Comparison of ENCODE assay signal across 8 cellular contexts in the genomic region with DNA sequence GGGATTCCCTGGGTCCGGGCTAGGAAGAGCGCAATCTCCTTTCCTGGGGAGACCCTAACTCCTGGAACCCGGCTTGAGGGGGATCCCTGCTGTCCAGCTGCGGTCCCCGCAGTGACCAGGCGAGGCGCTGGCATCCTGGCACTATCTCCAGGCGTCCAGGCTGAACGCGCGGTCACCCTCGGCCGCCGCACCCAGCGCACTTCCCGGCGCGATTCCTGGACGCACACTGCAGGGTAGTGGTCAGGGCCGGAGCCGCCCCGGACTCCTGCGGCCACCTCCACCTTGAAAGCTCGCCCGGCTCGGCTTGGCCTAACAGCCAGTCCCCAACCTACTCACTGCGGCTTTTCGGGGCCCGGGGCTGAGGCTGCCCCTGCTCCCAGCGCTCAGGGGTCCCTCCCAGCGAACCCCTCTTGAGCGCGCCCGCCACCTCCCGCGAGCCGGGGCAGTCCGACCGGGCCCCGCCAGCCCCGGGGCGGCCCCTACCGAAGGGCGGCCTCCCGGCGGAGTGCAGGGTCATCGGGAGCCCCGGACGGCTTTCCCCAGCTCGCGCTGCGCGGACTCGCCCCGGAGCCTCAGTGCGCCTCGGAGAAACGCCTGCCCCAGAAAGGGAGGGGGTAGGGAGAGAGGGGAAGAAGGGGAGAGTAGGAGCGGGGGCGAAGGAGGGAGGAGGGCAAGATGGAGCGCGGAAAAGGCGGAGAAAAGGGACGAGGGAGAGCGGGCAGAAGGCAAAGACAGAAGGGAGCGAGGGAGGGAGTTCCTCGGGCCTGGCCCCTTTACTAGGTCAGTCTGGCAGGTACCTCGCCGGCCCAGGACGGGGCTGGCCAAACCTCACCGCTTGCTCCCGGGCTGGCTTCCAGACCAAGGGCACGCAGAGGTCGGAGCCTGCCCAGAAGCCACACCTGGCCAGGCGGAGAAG. TPM values are rescaled to one million over a fixed set of nuclear protein-coding genes. Genes with fewer than 3 reads are reported as not detected.
DNase-seq lines count a peak whose midpoint lies in the region; ATAC-seq and TF ChIP-seq lines count a peak whose summit lies in the region.

No MANE protein-coding gene starts in this region.

- H3K36me3 ChIP-seq in ectodermal cell (ENCODE audit: control insufficient read depth, insufficient read depth, low read length) (no peaks in the 10 kb centered on the region), thoracic aorta (no peaks in the 10 kb centered on the region)

- H3K9me3 ChIP-seq in ectodermal cell (ENCODE audit: control insufficient read depth, low read length) = no peaks in the 10 kb centered on the region
- no peaks in the 10 kb centered on the region for H3K9me3 ChIP-seq in thoracic aorta

- peaks cover 5% of the 10 kb centered on the region for H3K4me1 ChIP-seq in ectodermal cell (ENCODE audit: control insufficient read depth, insufficient read depth, low read length)
- H3K4me1 ChIP-seq in thoracic aorta (ENCODE audit: control insufficient read depth in 1 of 2, low read depth in 2 of 2) = peaks cover 5 to 27% of the 10 kb centered on the region in 2 donors

- H3K4me3 ChIP-seq in ectodermal cell (ENCODE audit: insufficient read depth, low read depth, low read length) (peak overlapping the region; percentile 69), thoracic aorta (peak overlapping the region; percentile 93)

- WGBS in ectodermal cell, 2 experiments = 1 to 2% methylated on average over 75 of the region's 75 CpGs

- peak; percentile 59 for ATAC-seq in GM21423 (IDR thresholded peaks at IDR 0.05; ENCODE audit: unreplicated experiment)
- ATAC-seq in thoracic aorta (ENCODE audit: insufficient number of reproducible peaks, low FRiP score, low read depth) = peak; percentile 73

- H3K27ac ChIP-seq in ectodermal cell (ENCODE audit: insufficient read depth, low read depth, low read length, poor library complexity, severe bottlenecking) (no peak overlapping the region), thoracic aorta (peak overlapping the region; percentile 86 to 87)

- DNase-seq in COLO829 (ENCODE audit: low spot score) (peak; percentile 20), NCI-H2227 treated with DMSO at 0.1 percent for 48 hours (lab: John Stamatoyannopoulos, UW) (peak; percentile 10), lung microvascular endothelial cell (ENCODE audit: low read depth in 2 of 2) (peak; percentile 28 to 29), thoracic aorta (ENCODE audit: low spot score) (no peak), MV-4-11 (lab: John Stamatoyannopoulos, UW) (no peak), OCI-M1 (lab: John Stamatoyannopoulos, UW) (no peak)

- H3K27me3 ChIP-seq in ectodermal cell (ENCODE audit: control insufficient read depth, insufficient read depth, low read length, poor library complexity, severe bottlenecking) = peaks cover 49% of the 10 kb centered on the region
- H3K27me3 ChIP-seq in thoracic aorta (replicated peaks; ENCODE audit: insufficient read depth) = no peaks in the 10 kb centered on the region

- peak; percentile 82 for TF ChIP-seq CTCF in thoracic aorta (IDR thresholded peaks at IDR 0.05)

RNA-seq across cellular contexts. Expression of gene POU2AF3, which starts 1.0 kb away (rescaled TPM):
- polyA plus RNA-seq in ectodermal cell (2013, experiment 1 of 4) = 0.70 TPM
- 0.75 TPM for polyA plus RNA-seq in ectodermal cell (2013, experiment 2 of 4)
- 1.9 TPM for polyA plus RNA-seq in ectodermal cell (2013, experiment 3 of 4)
- 1.8 TPM for polyA plus RNA-seq in ectodermal cell (2013, experiment 4 of 4)
- total RNA-seq in lung microvascular endothelial cell (not detected in 2 replicates), thoracic aorta (1 to 10 TPM in 1 of 2 donors, not detected in 1; 1.7 TPM)

RNA-seq across cellular contexts. Expression of gene POU2AF2, which starts 53.8 kb away (rescaled TPM):
- polyA plus RNA-seq in ectodermal cell (2013, experiment 1 of 4) = not detected
- not detected for polyA plus RNA-seq in ectodermal cell (2013, experiment 2 of 4)
- polyA plus RNA-seq in ectodermal cell (2013, experiment 3 of 4) = not detected
- not detected for polyA plus RNA-seq in ectodermal cell (2013, experiment 4 of 4)
- not detected in 2 replicates for total RNA-seq in lung microvascular endothelial cell
- not detected for total RNA-seq in thoracic aorta

Comparison
In these comparisons a context has a peak if more than half of its experiments do, and no peak if none do; other contexts are left out.
1. DNase-seq: peak in COLO829 (single experiment), NCI-H2227 treated with DMSO at 0.1 percent for 48 hours (single experiment) and lung microvascular endothelial cell (2 of 2); none in thoracic aorta (single experiment), MV-4-11 (single experiment) and OCI-M1 (single experiment).